ENCODE assay signal across 8 cellular contexts in genomic region chr12:122225683-122226365, GRCh38. TPM values are rescaled to one million over a fixed set of nuclear protein-coding genes. Genes with fewer than 3 reads are reported as not detected.
DNase-seq lines count a peak whose midpoint lies in the region; ATAC-seq, FAIRE-seq and TF ChIP-seq lines count a peak whose summit lies in the region.

TSS of gene DIABLO (minus strand) at chr12:122226052. CDS start at chr12:122226014, 38 bp downstream.

- H3K36me3 ChIP-seq in OCI-LY7 (ENCODE audit: insufficient read depth, low read length) = peaks cover 44% of the 10 kb centered on the region

- no TSS peak for BruUV-seq in OCI-LY7 (replicated peaks; lab: Mats Ljungman, UMichigan)

- H3K9me2 ChIP-seq in OCI-LY7 (ENCODE audit: insufficient read depth, low read length) = no peaks in the 10 kb centered on the region

- H3K27ac Mint-ChIP-seq in endothelial cell (ENCODE audit: unreplicated experiment) = peak within 1 kb of the TSS; percentile 85

- H3K36me3 Mint-ChIP-seq in endothelial cell (ENCODE audit: low read depth, unreplicated experiment) = peaks cover 13% of the 10 kb centered on the region

- peak within 1 kb of the TSS; percentile 98 for H3K4me3 ChIP-seq in OCI-LY7 (ENCODE audit: low read depth, low read length, poor library complexity, severe bottlenecking)

- no peaks in the 10 kb centered on the region for H4K20me1 ChIP-seq in OCI-LY7 (ENCODE audit: insufficient read depth, low read length)

- peak within 1 kb of the TSS; percentile 48 for H3K27ac ChIP-seq in OCI-LY7 (ENCODE audit: low read depth, low read length, poor library complexity, severe bottlenecking)

- peak; percentile 91 for ATAC-seq in GM21526 (IDR thresholded peaks at IDR 0.05; ENCODE audit: low FRiP score, unreplicated experiment)

- peak within 1 kb of the TSS; percentile 68 for H2AFZ ChIP-seq in OCI-LY7 (ENCODE audit: low read length)

- H3K4me2 ChIP-seq in OCI-LY7 (ENCODE audit: low read length) = peak within 1 kb of the TSS; percentile 82

- intact Hi-C loops in OCI-LY7 (cut with micrococcal nuclease; ENCODE audit: unreplicated experiment) = loop anchor here (1.0 kb wide), 1 partner anchor 41 kb away; no protein-coding TSS in a partner anchor

- POLR2A ChIA-PET in OCI-LY7 (lab: Charles Lee) = interaction anchor here (0.6 to 0.9 kb wide), 7 partner anchors 14 to 1008 kb away, joined by 3 to 5 read pairs (median 3); no protein-coding TSS in a partner anchor

- H3K27me3 Mint-ChIP-seq in endothelial cell (ENCODE audit: unreplicated experiment) = peaks cover 3% of the 10 kb centered on the region

- peaks cover 7% of the 10 kb centered on the region for H3K4me1 Mint-ChIP-seq in endothelial cell (ENCODE audit: unreplicated experiment)

- H3K79me2 ChIP-seq in OCI-LY7 (ENCODE audit: insufficient read depth, low read depth, low read length) = peaks cover 33% of the 10 kb centered on the region

- no peaks in the 10 kb centered on the region for H3K9me3 Mint-ChIP-seq in endothelial cell (ENCODE audit: unreplicated experiment)

- H3K4me3 Mint-ChIP-seq in endothelial cell (ENCODE audit: unreplicated experiment) = peak within 1 kb of the TSS; percentile 93

- no peak for FAIRE-seq in D721Med (lab: Jason Lieb, UNC)

- CTCF ChIA-PET in OCI-LY7 (lab: Charles Lee; ENCODE audit: unreplicated experiment) = interaction anchor here (0.5 to 0.9 kb wide), 3 partner anchors 14 to 889 kb away, joined by 3 to 9 read pairs (median 3); no protein-coding TSS in a partner anchor

- H3K4me1 ChIP-seq in OCI-LY7 (ENCODE audit: insufficient read depth, low read length, poor library complexity, severe bottlenecking) = peaks cover 17% of the 10 kb centered on the region

- TF ChIP-seq CTCF in D721Med (IDR thresholded peaks at IDR 0.05; ENCODE audit: insufficient read depth, missing control alignments) = no peak
- no peak for TF ChIP-seq CTCF in OCI-LY7 (conservative IDR thresholded peaks at IDR 0.05; ENCODE audit: low read length)
- TF ChIP-seq CTCF in endothelial cell (IDR thresholded peaks at IDR 0.05; ENCODE audit: unreplicated experiment) = no peak

- H3K9me3 ChIP-seq in OCI-LY7 (ENCODE audit: low read length) = no peaks in the 10 kb centered on the region

- DNase-seq in D721Med (ENCODE audit: insufficient read length, low spot score) = peak; percentile 45
- peak; percentile 86 for DNase-seq in HuH-7.5 (ENCODE audit: low spot score)
- DNase-seq in OCI-LY7 (ENCODE audit: low spot score) = peak; percentile 99
- peak; percentile 99 for DNase-seq in activated T-cell treated with anti-CD3 and anti-CD28 coated beads for 1 hour (ENCODE audit: low read depth)
- DNase-seq in endothelial cell (ENCODE audit: low spot score) = peak; percentile 100
- DNase-seq in midbrain (lab: John Stamatoyannopoulos, UW) = peak; percentile 100
- DNase-seq in stimulated activated CD8-positive, alpha-beta memory T cell treated with anti-CD3 and anti-CD28 coated beads, Interleukin-2, amount 100 ng/mL, for 1 hour (ENCODE audit: low read depth in 2 of 2) = peak; percentile 99 to 100

RNA-seq across cellular contexts. Expression of gene DIABLO, which starts in this region (rescaled TPM):
- 53.7 and 56.5 TPM in 2 replicates for total RNA-seq in OCI-LY7 (2014; rRNA removed; shearing (Covaris generic))
- 53.9 and 55.4 TPM in 2 replicates for total RNA-seq in OCI-LY7 (2022)
- 50.1 TPM for total RNA-seq in endothelial cell (ENCODE audit: unreplicated experiment)

Comparison
In these comparisons a context has a peak if more than half of its experiments do, and no peak if none do; other contexts are left out.
1. Peak in every context shown above with its lines: DNase-seq, ATAC-seq, H3K4me3 ChIP-seq and H3K27ac ChIP-seq.
2. DNase-seq: peak in every context shown above with its lines; median percentile 100 in endothelial cell; 100 in midbrain; 100 in stimulated activated CD8-positive, alpha-beta memory T cell treated with anti-CD3 and anti-CD28 coated beads, Interleukin-2, amount 100 ng/mL, for 1 hour; 99 in OCI-LY7; 99 in activated T-cell treated with anti-CD3 and anti-CD28 coated beads for 1 hour; 86 in HuH-7.5; 45 in D721Med.